ENCODE assay signal across 1 cellular context in the genomic region with DNA sequence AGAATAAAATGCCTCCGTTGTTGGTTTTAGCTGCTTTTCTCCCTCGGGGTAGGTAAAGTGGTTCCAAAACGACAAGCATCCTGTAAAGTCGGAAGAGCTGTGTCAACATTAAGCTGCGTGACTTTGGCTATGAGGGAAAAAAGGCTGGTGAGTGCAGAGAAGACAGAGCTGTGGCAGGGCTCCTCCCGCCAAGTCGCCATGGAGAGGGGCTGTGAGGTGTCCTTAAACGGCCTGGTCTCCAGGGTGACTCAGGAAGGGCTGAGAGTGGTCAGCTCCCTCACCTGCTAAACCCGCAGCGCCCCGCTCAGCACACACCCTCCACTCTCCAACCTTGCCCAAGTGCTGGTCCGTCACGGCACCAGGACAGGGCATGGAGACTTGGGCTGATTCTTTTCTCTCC.
TF ChIP-seq lines count a peak whose summit lies in the region.

No MANE protein-coding gene starts in this region.

TF ChIP-seq in GM23338, 12 proteins besides CTCF, POLR2A, EP300 and RAD21 (continued from another document):
- TF ChIP-seq, protein P1, sequence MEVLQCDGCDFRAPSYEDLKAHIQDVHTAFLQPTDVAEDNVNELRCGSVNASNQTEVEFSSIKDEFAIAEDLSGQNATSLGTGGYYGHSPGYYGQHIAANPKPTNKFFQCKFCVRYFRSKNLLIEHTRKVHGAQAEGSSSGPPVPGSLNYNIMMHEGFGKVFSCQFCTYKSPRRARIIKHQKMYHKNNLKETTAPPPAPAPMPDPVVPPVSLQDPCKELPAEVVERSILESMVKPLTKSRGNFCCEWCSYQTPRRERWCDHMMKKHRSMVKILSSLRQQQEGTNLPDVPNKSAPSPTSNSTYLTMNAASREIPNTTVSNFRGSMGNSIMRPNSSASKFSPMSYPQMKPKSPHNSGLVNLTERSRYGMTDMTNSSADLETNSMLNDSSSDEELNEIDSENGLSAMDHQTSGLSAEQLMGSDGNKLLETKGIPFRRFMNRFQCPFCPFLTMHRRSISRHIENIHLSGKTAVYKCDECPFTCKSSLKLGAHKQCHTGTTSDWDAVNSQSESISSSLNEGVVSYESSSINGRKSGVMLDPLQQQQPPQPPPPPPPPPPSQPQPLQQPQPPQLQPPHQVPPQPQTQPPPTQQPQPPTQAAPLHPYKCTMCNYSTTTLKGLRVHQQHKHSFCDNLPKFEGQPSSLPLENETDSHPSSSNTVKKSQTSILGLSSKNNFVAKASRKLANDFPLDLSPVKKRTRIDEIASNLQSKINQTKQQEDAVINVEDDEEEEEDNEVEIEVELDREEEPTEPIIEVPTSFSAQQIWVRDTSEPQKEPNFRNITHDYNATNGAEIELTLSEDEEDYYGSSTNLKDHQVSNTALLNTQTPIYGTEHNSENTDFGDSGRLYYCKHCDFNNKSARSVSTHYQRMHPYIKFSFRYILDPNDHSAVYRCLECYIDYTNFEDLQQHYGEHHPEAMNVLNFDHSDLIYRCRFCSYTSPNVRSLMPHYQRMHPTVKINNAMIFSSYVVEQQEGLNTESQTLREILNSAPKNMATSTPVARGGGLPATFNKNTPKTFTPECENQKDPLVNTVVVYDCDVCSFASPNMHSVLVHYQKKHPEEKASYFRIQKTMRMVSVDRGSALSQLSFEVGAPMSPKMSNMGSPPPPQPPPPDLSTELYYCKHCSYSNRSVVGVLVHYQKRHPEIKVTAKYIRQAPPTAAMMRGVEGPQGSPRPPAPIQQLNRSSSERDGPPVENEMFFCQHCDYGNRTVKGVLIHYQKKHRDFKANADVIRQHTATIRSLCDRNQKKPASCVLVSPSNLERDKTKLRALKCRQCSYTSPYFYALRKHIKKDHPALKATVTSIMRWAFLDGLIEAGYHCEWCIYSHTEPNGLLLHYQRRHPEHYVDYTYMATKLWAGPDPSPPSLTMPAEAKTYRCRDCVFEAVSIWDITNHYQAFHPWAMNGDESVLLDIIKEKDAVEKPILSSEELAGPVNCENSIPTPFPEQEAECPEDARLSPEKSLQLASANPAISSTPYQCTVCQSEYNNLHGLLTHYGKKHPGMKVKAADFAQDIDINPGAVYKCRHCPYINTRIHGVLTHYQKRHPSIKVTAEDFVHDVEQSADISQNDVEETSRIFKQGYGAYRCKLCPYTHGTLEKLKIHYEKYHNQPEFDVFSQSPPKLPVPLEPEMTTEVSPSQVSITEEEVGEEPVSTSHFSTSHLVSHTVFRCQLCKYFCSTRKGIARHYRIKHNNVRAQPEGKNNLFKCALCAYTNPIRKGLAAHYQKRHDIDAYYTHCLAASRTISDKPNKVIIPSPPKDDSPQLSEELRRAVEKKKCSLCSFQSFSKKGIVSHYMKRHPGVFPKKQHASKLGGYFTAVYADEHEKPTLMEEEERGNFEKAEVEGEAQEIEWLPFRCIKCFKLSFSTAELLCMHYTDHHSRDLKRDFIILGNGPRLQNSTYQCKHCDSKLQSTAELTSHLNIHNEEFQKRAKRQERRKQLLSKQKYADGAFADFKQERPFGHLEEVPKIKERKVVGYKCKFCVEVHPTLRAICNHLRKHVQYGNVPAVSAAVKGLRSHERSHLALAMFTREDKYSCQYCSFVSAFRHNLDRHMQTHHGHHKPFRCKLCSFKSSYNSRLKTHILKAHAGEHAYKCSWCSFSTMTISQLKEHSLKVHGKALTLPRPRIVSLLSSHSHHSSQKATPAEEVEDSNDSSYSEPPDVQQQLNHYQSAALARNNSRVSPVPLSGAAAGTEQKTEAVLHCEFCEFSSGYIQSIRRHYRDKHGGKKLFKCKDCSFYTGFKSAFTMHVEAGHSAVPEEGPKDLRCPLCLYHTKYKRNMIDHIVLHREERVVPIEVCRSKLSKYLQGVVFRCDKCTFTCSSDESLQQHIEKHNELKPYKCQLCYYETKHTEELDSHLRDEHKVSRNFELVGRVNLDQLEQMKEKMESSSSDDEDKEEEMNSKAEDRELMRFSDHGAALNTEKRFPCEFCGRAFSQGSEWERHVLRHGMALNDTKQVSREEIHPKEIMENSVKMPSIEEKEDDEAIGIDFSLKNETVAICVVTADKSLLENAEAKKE (CRISPR knock-in tag; IDR thresholded peaks at IDR 0.05), result no peak
- no peak for TF ChIP-seq EZH2 (IDR thresholded peaks at IDR 0.05; ENCODE audit: low read depth, unreplicated experiment)
